8 cellular contexts compared by ENCODE assay signal in genomic region chr2:196239622-196240587, GRCh38.
DNase-seq lines count a peak whose midpoint lies in the region; ATAC-seq lines count a peak whose summit lies in the region.

No MANE protein-coding gene starts in this region.

- H3K36me3 Mint-ChIP-seq in activated naive CD4-positive, alpha-beta T cell treated with anti-CD3 and anti-CD28 coated beads, Interleukin-2, amount 50 U/mL, for 24 hours = peaks cover 5% of the 10 kb centered on the region
- peaks cover 0 to 5% (median 0%) of the 10 kb centered on the region in 3 donors for H3K36me3 Mint-ChIP-seq in immature natural killer cell

- DNase-seq in SK-N-MC (ENCODE audit: low read depth, low spot score) (peak; percentile 50), immature natural killer cell (peak; percentile 87 to 89 (median 88)), DMS79 treated with DMSO at 0.1 percent for 48 hours (lab: John Stamatoyannopoulos, UW) (no peak), cerebellum (ENCODE audit: low spot score) (no peak)
- DNase-seq in stimulated activated CD4-positive, alpha-beta T cell treated with anti-CD3 and anti-CD28 coated beads, TNF-alpha, amount 100 ng/mL, for 24 hours (ENCODE audit: low read depth in 3 of 3) = peak; percentile 47 to 78 (median 56)

- peak; percentile 67 for ATAC-seq in GM19351 (IDR thresholded peaks at IDR 0.05; ENCODE audit: unreplicated experiment)
- peak; percentile 77 for ATAC-seq in HG03175 (IDR thresholded peaks at IDR 0.05; ENCODE audit: unreplicated experiment)

- no peaks in the 10 kb centered on the region for H3K36me3 ChIP-seq in SK-N-MC (ENCODE audit: insufficient read depth, low read length)

- H3K4me1 Mint-ChIP-seq in activated naive CD4-positive, alpha-beta T cell treated with anti-CD3 and anti-CD28 coated beads, Interleukin-2, amount 50 U/mL, for 24 hours = peaks cover 79% of the 10 kb centered on the region
- peaks cover 77 to 84% of the 10 kb centered on the region in 2 donors for H3K4me1 Mint-ChIP-seq in immature natural killer cell

- H3K4me3 ChIP-seq in SK-N-MC = peak overlapping the region; percentile 45; the same call in 1 of the 2 replicates

- peak overlapping the region; percentile 63 for H3K9ac ChIP-seq in SK-N-MC (ENCODE audit: insufficient read length)

- peak overlapping the region; percentile 71 for H3K4me3 Mint-ChIP-seq in activated naive CD4-positive, alpha-beta T cell treated with anti-CD3 and anti-CD28 coated beads, Interleukin-2, amount 50 U/mL, for 24 hours
- H3K4me3 Mint-ChIP-seq in immature natural killer cell = peak overlapping the region; percentile 59 to 86 (median 74)

- H3K27ac ChIP-seq in SK-N-MC = peak overlapping the region; percentile 88

- no peaks in the 10 kb centered on the region for H3K27me3 Mint-ChIP-seq in activated naive CD4-positive, alpha-beta T cell treated with anti-CD3 and anti-CD28 coated beads, Interleukin-2, amount 50 U/mL, for 24 hours
- H3K27me3 Mint-ChIP-seq in immature natural killer cell (ENCODE audit: low read depth in 3 of 3) = peaks cover 6 to 9% (median 7%) of the 10 kb centered on the region in 3 donors

- H3K27ac Mint-ChIP-seq in activated naive CD4-positive, alpha-beta T cell treated with anti-CD3 and anti-CD28 coated beads, Interleukin-2, amount 50 U/mL, for 24 hours = peak overlapping the region; percentile 99
- peak overlapping the region; percentile 94 to 100 (median 98) for H3K27ac Mint-ChIP-seq in immature natural killer cell

- no peaks in the 10 kb centered on the region for H3K9me3 ChIP-seq in SK-N-MC (ENCODE audit: low read depth, low read length)

- H3K9me3 Mint-ChIP-seq in activated naive CD4-positive, alpha-beta T cell treated with anti-CD3 and anti-CD28 coated beads, Interleukin-2, amount 50 U/mL, for 24 hours = no peaks in the 10 kb centered on the region
- H3K9me3 Mint-ChIP-seq in immature natural killer cell = no peaks in the 10 kb centered on the region

Comparison
In these comparisons a context has a peak if more than half of its experiments do, and no peak if none do; other contexts are left out.
1. DNase-seq: peak in SK-N-MC (single experiment), immature natural killer cell (3 of 3) and stimulated activated CD4-positive, alpha-beta T cell treated with anti-CD3 and anti-CD28 coated beads, TNF-alpha, amount 100 ng/mL, for 24 hours (3 of 3); none in DMS79 treated with DMSO at 0.1 percent for 48 hours (single experiment) and cerebellum (single experiment).